8 cellular contexts compared by ENCODE assay signal in genomic region chr7:141071855-141072547, GRCh38. TPM values are rescaled to one million over a fixed set of nuclear protein-coding genes. Genes with fewer than 3 reads are reported as not detected.
DNase-seq lines count a peak whose midpoint lies in the region; ATAC-seq and TF ChIP-seq lines count a peak whose summit lies in the region.

No MANE protein-coding gene starts in this region.

- H3K4me3 ChIP-seq in heart right ventricle = peak overlapping the region; percentile 16 to 67 (median 60)
- H3K4me3 ChIP-seq in fibroblast of the aortic adventitia (ENCODE audit: low read depth, low read length) = peak overlapping the region; percentile 55
- H3K4me3 ChIP-seq in sigmoid colon = peak overlapping the region; percentile 32 to 69 (median 58)

- ATAC-seq in heart right ventricle (peak in 4 of 8 donors; percentile 36 to 56 (median 46)), GM19324 (IDR thresholded peaks at IDR 0.05; ENCODE audit: low FRiP score, unreplicated experiment) (no peak)

- H3K36me3 ChIP-seq in heart right ventricle = no peaks in the 10 kb centered on the region
- H3K36me3 ChIP-seq in sigmoid colon = no peaks in the 10 kb centered on the region

- no peak for TF ChIP-seq EP300 in sigmoid colon (IDR thresholded peaks at IDR 0.05)

- H3K27ac ChIP-seq in heart right ventricle = peak overlapping the region in 3 of 10 donors; percentile 60 to 66 (median 60)
- H3K27ac ChIP-seq in RWPE1 = peak overlapping the region; percentile 28; the same call in 1 of the 2 replicates
- H3K27ac ChIP-seq in sigmoid colon = peak overlapping the region in 3 of 4 donors; percentile 58 to 81 (median 80)

- CTCF ChIA-PET in RWPE1 (lab: Yijun Ruan, JAX) = no interaction called here

- TF ChIP-seq CTCF in heart right ventricle (IDR thresholded peaks at IDR 0.05) (no peak), RWPE1 (conservative IDR thresholded peaks at IDR 0.05; ENCODE audit: low read depth) (no peak), fibroblast of the aortic adventitia (IDR thresholded peaks at IDR 0.05; ENCODE audit: insufficient read depth, low read length) (no peak), sigmoid colon (IDR thresholded peaks at IDR 0.05) (no peak)

- 3% methylated on average over 21 of the region's 21 CpGs for WGBS in heart right ventricle, 2 donors
- WGBS in sigmoid colon, 2 donors = 7 to 17% methylated on average over 21 of the region's 21 CpGs

- no peak for TF ChIP-seq POLR2A in sigmoid colon (IDR thresholded peaks at IDR 0.05)

- no peak for DNase-seq in heart right ventricle
- no peak for DNase-seq in cardiac septum (ENCODE audit: low spot score)
- DNase-seq in RWPE1 (ENCODE audit: low spot score) = no peak
- DNase-seq in fibroblast of the aortic adventitia (ENCODE audit: low read depth) = no peak
- no peak for DNase-seq in sigmoid colon
- DNase-seq in stimulated activated CD4-positive, alpha-beta T cell treated with anti-CD3 and anti-CD28 coated beads, Interleukin-12 subunit alpha, Interleukin-12 subunit beta, amount 100 ng/mL, for 4 hours = no peak
- DNase-seq in CD1c-positive myeloid dendritic cell (ENCODE audit: extremely low spot score) = no peak

- peaks cover 0 to 40% (median 33%) of the 10 kb centered on the region in 9 donors for H3K4me1 ChIP-seq in heart right ventricle
- H3K4me1 ChIP-seq in sigmoid colon = peaks cover 0 to 42% (median 38%) of the 10 kb centered on the region in 4 donors

- no peaks in the 10 kb centered on the region for H3K9me3 ChIP-seq in heart right ventricle
- no peaks in the 10 kb centered on the region for H3K9me3 ChIP-seq in sigmoid colon

- H3K27me3 ChIP-seq in heart right ventricle = peaks cover 0 to 80% (median 50%) of the 10 kb centered on the region in 7 donors
- peaks cover 0 to 24% (median 16%) of the 10 kb centered on the region in 3 donors for H3K27me3 ChIP-seq in sigmoid colon

- intact Hi-C loops in heart right ventricle (cut with DNase I) = loop anchor here in 5 of 10 donors (5.0 to 10.0 kb wide), 4 partner anchors 143 to 463 kb away; no protein-coding TSS in a partner anchor
- intact Hi-C loops in cardiac septum (cut with DNase I) = loop anchor here (5.0 to 10.0 kb wide), 2 partner anchors 143 to 460 kb away; no protein-coding TSS in a partner anchor
- intact Hi-C loops in sigmoid colon (cut with DNase I) = loop anchor here (10.0 kb wide), 1 partner anchor 463 kb away; no protein-coding TSS in a partner anchor

- POLR2A ChIA-PET in RWPE1 (lab: Yijun Ruan, JAX; ENCODE audit: low non-redundant PET) = no interaction called here

RNA-seq across cellular contexts. Expression of gene TMEM178B, which starts 1.9 kb away (rescaled TPM):
- total RNA-seq in heart right ventricle (10 to 100 TPM; 12.5 to 54.6 (median 29.5) TPM), cardiac septum (15.2 TPM), fibroblast of the aortic adventitia (ENCODE audit: low replicate concordance) (0.09 TPM in 1 of 2 replicates, not detected in the other), sigmoid colon (1 to 10 TPM in 3 of 4 donors, under 1 TPM in 1; 0.16 to 4.7 (median 1.4) TPM)
- polyA plus RNA-seq in heart right ventricle (1 to 10 TPM; 1.2 to 5.5 TPM), sigmoid colon (under 1 TPM in 1 of 3 donors, not detected in 2; 0.79 TPM)

RNA-seq across cellular contexts. Expression of gene MRPS33, which starts 57.2 kb away (rescaled TPM):
- total RNA-seq in heart right ventricle (100 to 1,000 TPM in 9 of 10 donors, 10 to 100 TPM in 1; 95.8 to 151 (median 138) TPM), cardiac septum (92.4 TPM), fibroblast of the aortic adventitia (ENCODE audit: low replicate concordance) (32.4 and 118 TPM in 2 replicates), sigmoid colon (10 to 100 TPM; 14.7 to 32.7 (median 20.9) TPM)
- polyA plus RNA-seq in heart right ventricle (10 to 100 TPM; 71.7 to 96.2 TPM), sigmoid colon (100 to 1,000 TPM in 2 of 3 donors, 10 to 100 TPM in 1; 88.1 to 150 (median 132) TPM)
